In genomic region chr15:48507416-48508065, GRCh38 we compare ENCODE assay signal across 1 cellular context.
TF ChIP-seq lines count a peak whose summit lies in the region.

No MANE protein-coding gene starts in this region.

TF ChIP-seq in HepG2, 621 proteins besides CTCF, POLR2A, EP300 and RAD21 (continued from another document):
- TF ChIP-seq ZNF672 (CRISPR knock-in tag; IDR thresholded peaks at IDR 0.05), result no peak
- peak; percentile 27; the same call in 1 of the 2 replicates for TF ChIP-seq HMG20A (CRISPR knock-in tag; IDR thresholded peaks at IDR 0.05; ENCODE audit: borderline replicate concordance)
- peak; percentile 24; the same call in 1 of the 2 replicates for TF ChIP-seq ZNF7 (CRISPR knock-in tag; IDR thresholded peaks at IDR 0.05)
- no peak for TF ChIP-seq ZNF251 (CRISPR knock-in tag; IDR thresholded peaks at IDR 0.05)
- TF ChIP-seq AHR (CRISPR knock-in tag; IDR thresholded peaks at IDR 0.05), result no peak
- TF ChIP-seq ARID4A (CRISPR knock-in tag; IDR thresholded peaks at IDR 0.05; ENCODE audit: borderline replicate concordance), result no peak
- TF ChIP-seq CCAR2 (optimal IDR thresholded peaks at IDR 0.05; ENCODE audit: low read depth, low read length), result no peak
- TF ChIP-seq MED13 (CRISPR knock-in tag; IDR thresholded peaks at IDR 0.05), result no peak
- TF ChIP-seq SNAPC2 (CRISPR knock-in tag; IDR thresholded peaks at IDR 0.05), result no peak
- peak; percentile 27; the same call in 1 of the 2 replicates for TF ChIP-seq HNF4A (CRISPR knock-in tag; IDR thresholded peaks at IDR 0.05)
- no peak for TF ChIP-seq ZNF570 (CRISPR knock-in tag; IDR thresholded peaks at IDR 0.05; ENCODE audit: borderline replicate concordance)
- peak; percentile 26; the same call in 1 of the 2 replicates for TF ChIP-seq TCF7 (IDR thresholded peaks at IDR 0.05; ENCODE audit: low read depth)
- TF ChIP-seq BRCA1 (CRISPR knock-in tag; IDR thresholded peaks at IDR 0.05), result no peak
- TF ChIP-seq, protein P1, sequence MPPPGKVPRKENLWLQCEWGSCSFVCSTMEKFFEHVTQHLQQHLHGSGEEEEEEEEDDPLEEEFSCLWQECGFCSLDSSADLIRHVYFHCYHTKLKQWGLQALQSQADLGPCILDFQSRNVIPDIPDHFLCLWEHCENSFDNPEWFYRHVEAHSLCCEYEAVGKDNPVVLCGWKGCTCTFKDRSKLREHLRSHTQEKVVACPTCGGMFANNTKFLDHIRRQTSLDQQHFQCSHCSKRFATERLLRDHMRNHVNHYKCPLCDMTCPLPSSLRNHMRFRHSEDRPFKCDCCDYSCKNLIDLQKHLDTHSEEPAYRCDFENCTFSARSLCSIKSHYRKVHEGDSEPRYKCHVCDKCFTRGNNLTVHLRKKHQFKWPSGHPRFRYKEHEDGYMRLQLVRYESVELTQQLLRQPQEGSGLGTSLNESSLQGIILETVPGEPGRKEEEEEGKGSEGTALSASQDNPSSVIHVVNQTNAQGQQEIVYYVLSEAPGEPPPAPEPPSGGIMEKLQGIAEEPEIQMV (CRISPR knock-in tag; IDR thresholded peaks at IDR 0.05; ENCODE audit: low read depth), result no peak
- TF ChIP-seq, protein P2, sequence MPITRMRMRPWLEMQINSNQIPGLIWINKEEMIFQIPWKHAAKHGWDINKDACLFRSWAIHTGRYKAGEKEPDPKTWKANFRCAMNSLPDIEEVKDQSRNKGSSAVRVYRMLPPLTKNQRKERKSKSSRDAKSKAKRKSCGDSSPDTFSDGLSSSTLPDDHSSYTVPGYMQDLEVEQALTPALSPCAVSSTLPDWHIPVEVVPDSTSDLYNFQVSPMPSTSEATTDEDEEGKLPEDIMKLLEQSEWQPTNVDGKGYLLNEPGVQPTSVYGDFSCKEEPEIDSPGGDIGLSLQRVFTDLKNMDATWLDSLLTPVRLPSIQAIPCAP (CRISPR knock-in tag; IDR thresholded peaks at IDR 0.05; ENCODE audit: low read depth), result no peak
- no peak for TF ChIP-seq ZNF446 (CRISPR knock-in tag; IDR thresholded peaks at IDR 0.05)
- TF ChIP-seq XRCC5 (optimal IDR thresholded peaks at IDR 0.05; ENCODE audit: low read length), result no peak
- no peak for TF ChIP-seq ZNF670 (CRISPR knock-in tag; IDR thresholded peaks at IDR 0.05; ENCODE audit: borderline replicate concordance)
- TF ChIP-seq ARID5B (CRISPR knock-in tag; IDR thresholded peaks at IDR 0.05), result peak; percentile 25; the same call in 1 of the 2 replicates
- peak; percentile 56 for TF ChIP-seq GATAD2A (CRISPR knock-in tag; IDR thresholded peaks at IDR 0.05)
- peak; percentile 38 for TF ChIP-seq STAG1 (CRISPR knock-in tag; IDR thresholded peaks at IDR 0.05)
- no peak for TF ChIP-seq ZNF512B (CRISPR knock-in tag; IDR thresholded peaks at IDR 0.05; ENCODE audit: borderline replicate concordance)
